Comparison of ENCODE assay signal across 11 cellular contexts in the genomic region with DNA sequence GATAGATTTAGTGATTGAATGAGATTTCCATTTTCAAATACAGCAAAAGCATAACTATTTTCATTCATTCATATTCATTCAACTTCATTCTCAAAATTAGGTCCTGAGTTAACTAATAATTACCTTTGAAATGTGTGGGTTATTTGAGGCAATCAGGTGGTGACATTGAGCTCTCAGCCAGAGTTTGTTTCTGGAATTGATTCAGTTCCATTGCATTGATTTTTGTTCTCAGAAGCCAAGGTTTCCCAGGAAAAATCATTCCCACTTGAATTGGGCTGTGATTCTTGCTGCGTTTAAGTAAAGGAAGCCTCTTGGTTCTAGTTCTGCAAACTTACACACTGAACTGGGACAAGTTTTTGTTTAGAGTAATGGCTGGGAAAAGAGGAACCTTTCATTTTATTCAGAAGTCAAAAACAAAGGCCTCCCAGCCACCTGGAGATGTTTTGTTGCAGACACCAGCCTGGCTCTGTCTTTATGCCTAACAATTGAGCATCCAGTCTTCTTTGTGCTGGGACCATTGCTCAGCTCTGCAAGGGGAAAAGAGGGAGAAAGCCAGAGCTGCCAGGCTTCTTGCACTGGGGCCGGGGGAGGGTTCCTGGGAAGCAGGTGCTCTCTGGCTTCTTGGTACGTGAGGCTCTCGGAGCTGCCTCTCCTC.
DNase-seq lines count a peak whose midpoint lies in the region; ATAC-seq lines count a peak whose summit lies in the region.
"Had no signal": no experiment of that assay in that cellular context is flagged by ENCODE, and none has a peak within 500 bp of the region (broad histone marks: within the 10 kb centered on the region; RNA-seq: fewer than 3 reads in every experiment).

No MANE protein-coding gene starts in this region.

- no peak overlapping the region for H4K91ac ChIP-seq in neuronal stem cell (ENCODE audit: low read depth, low read length, poor library complexity)

- no peak overlapping the region for H4K8ac ChIP-seq in neuronal stem cell (ENCODE audit: low read depth, low read length)

- H3K9ac ChIP-seq in neuronal stem cell (ENCODE audit: low read depth, low read length, poor library complexity): no peak overlapping the region

- H3K4me3 ChIP-seq in ectodermal cell (ENCODE audit: insufficient read depth, low read depth, low read length) (no peak overlapping the region), neuronal stem cell (ENCODE audit: low read length in 2 of 2) (no peak overlapping the region)
- H3K4me3 ChIP-seq: right atrium auricular region had no signal

- H3K9me3 ChIP-seq in ectodermal cell (ENCODE audit: control insufficient read depth, low read length) (no peaks in the 10 kb centered on the region), neuronal stem cell (replicated peaks in 1 of 2; ENCODE audit: control insufficient read depth in 2 of 2, insufficient read depth in 1 of 2, low read depth in 1 of 2, low read length in 2 of 2) (peaks cover 0 to 6% of the 10 kb centered on the region in 2 donors)
- H3K9me3 ChIP-seq: right atrium auricular region had no signal

- H3K36me3 ChIP-seq in ectodermal cell (ENCODE audit: control insufficient read depth, insufficient read depth, low read length) (peaks cover 9% of the 10 kb centered on the region), neuronal stem cell (replicated peaks in 1 of 2; ENCODE audit: control insufficient read depth in 2 of 2, insufficient read depth in 2 of 2, low read length in 2 of 2) (peaks cover 8 to 74% of the 10 kb centered on the region in 2 donors)

- H3K14ac ChIP-seq in neuronal stem cell (ENCODE audit: low read length): no peak overlapping the region

- no peak overlapping the region for H2BK12ac ChIP-seq in neuronal stem cell (ENCODE audit: low read length)

- 7 to 9% methylated on average over 4 of the region's 4 CpGs for WGBS in ectodermal cell, 2 experiments
- no CpG with 5 or more reads among the region's 4 CpGs for WGBS in neuronal stem cell (ENCODE audit: extremely low coverage in 2 of 2, insufficient read length in 2 of 2, insufficient replicate concordance in 1 of 2), 2 donors

- no peaks in the 10 kb centered on the region for H3K27me3 ChIP-seq in ectodermal cell (ENCODE audit: control insufficient read depth, insufficient read depth, low read length, poor library complexity, severe bottlenecking)
- no peaks in the 10 kb centered on the region for H3K27me3 ChIP-seq in neuronal stem cell (ENCODE audit: control insufficient read depth in 3 of 3, insufficient read depth in 3 of 3, low read depth in 1 of 3, low read length in 3 of 3)
- H3K27me3 ChIP-seq: right atrium auricular region had no signal

- H3K79me1 ChIP-seq in neuronal stem cell (ENCODE audit: low read depth, low read length): no peaks in the 10 kb centered on the region

- no peak overlapping the region for H2AK5ac ChIP-seq in neuronal stem cell (ENCODE audit: low read depth, low read length)

- no peak overlapping the region for H3K18ac ChIP-seq in neuronal stem cell (ENCODE audit: low read length)

- H3K4me2 ChIP-seq in neuronal stem cell (ENCODE audit: insufficient read depth, low read length, poor library complexity, severe bottlenecking): peak overlapping the region; percentile 15

- no peak overlapping the region for H2BK120ac ChIP-seq in neuronal stem cell (ENCODE audit: low read depth, low read length)

- H3K4me1 ChIP-seq in ectodermal cell (ENCODE audit: control insufficient read depth, insufficient read depth, low read length): peaks cover 24% of the 10 kb centered on the region
- H3K4me1 ChIP-seq in neuronal stem cell (ENCODE audit: control insufficient read depth in 2 of 2, insufficient read depth in 1 of 2, low read depth in 1 of 2, low read length in 2 of 2): peaks cover 18% of the 10 kb centered on the region in 2 donors

- no peak overlapping the region for H2AFZ ChIP-seq in neuronal stem cell (ENCODE audit: low read length)

- peak; percentile 56 for DNase-seq in neuronal stem cell (ENCODE audit: low spot score)
- no peak for DNase-seq in epidermal melanocyte (ENCODE audit: insufficient read length, low spot score)
- no peak for DNase-seq in activated naive CD4-positive, alpha-beta T cell (lab: John Stamatoyannopoulos, UW)
- DNase-seq: CD4-positive, alpha-beta T cell; T-helper 9 cell had no signal

- H3K23ac ChIP-seq in neuronal stem cell (ENCODE audit: low read depth, low read length, poor library complexity): no peak overlapping the region

- peak; percentile 14 for ATAC-seq in GM19395 (IDR thresholded peaks at IDR 0.05; ENCODE audit: unreplicated experiment)
- peak; percentile 16 for ATAC-seq in HG03342 (IDR thresholded peaks at IDR 0.05; ENCODE audit: unreplicated experiment)
- ATAC-seq in GM19467 (IDR thresholded peaks at IDR 0.05; ENCODE audit: unreplicated experiment): no peak
- no peak for ATAC-seq in HG03095 (IDR thresholded peaks at IDR 0.05; ENCODE audit: unreplicated experiment)

- no peak overlapping the region for H2BK5ac ChIP-seq in neuronal stem cell (ENCODE audit: low read length)

- H2BK15ac ChIP-seq in neuronal stem cell (ENCODE audit: low read length): no peak overlapping the region

- H3K27ac ChIP-seq in ectodermal cell (ENCODE audit: insufficient read depth, low read depth, low read length, poor library complexity, severe bottlenecking) (peak overlapping the region; percentile 82), neuronal stem cell (replicated peaks; ENCODE audit: low read length) (peak overlapping the region; percentile 82)
- H3K27ac ChIP-seq: right atrium auricular region had no signal

- H3K4ac ChIP-seq in neuronal stem cell (ENCODE audit: low read length): no peak overlapping the region

Comparison
In these comparisons a context has a peak if more than half of its experiments do, and no peak if none do; other contexts are left out.
1. ATAC-seq: peak in GM19395 (single experiment) and HG03342 (single experiment); none in GM19467 (single experiment) and HG03095 (single experiment).